Comparison of ENCODE assay signal across 20 cellular contexts in the genomic region with DNA sequence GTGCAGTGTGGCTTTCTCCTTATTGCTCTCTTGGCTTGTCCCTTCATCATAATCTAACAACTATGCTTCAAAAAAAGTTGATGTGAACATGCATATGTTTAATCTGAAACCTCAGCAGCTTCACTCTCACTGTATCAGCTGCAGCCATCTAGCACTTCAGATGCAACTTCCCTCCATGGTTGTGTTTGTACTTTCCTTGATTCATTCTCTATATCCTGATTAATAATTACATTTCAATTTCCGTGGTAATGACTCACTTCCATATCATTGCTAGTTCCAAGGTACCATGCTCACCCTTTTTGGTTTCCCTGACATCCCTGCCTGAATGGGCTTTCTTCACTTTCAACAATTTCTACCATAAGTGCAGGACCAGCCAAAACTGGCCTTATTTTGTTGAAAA. TPM values are rescaled to one million over a fixed set of nuclear protein-coding genes. Genes with fewer than 3 reads are reported as not detected.
DNase-seq lines count a peak whose midpoint lies in the region; ATAC-seq, FAIRE-seq and TF ChIP-seq lines count a peak whose summit lies in the region.
"Had no signal": no experiment of that assay in that cellular context is flagged by ENCODE, and none has a peak within 500 bp of the region (broad histone marks: within the 10 kb centered on the region; RNA-seq: fewer than 3 reads in every experiment).

No MANE protein-coding gene starts in this region.

- DNase-seq in ACHN = peak; percentile 36
- DNase-seq in GM23338 (ENCODE audit: low spot score) = no peak
- peak; percentile 40 for DNase-seq in RCC 7860 (ENCODE audit: low spot score)
- DNase-seq in kidney tubule cell (ENCODE audit: low spot score) = peak; percentile 68
- no peak for DNase-seq in middle frontal gyrus (ENCODE audit: extremely low spot score, low spot score)
- DNase-seq in NCI-H2081 treated with DMSO at 0.1 percent for 48 hours (lab: John Stamatoyannopoulos, UW) = no peak
- no peak for DNase-seq in upper lobe of left lung
- DNase-seq: BE2C; CD8-positive, alpha-beta T cell; COR-L47; DMS53; GM23248; H9 had no signal

- in situ Hi-C loops in ACHN (cut with HindIII; ENCODE audit: low pct_ligation_motif_present, low pct_unique_long_range_greater_than_20kb, low sequenced_read_pairs) = no loop called here

- 39 to 90% methylated on average over 1 of the region's 1 CpG for WGBS in upper lobe of left lung, 2 donors

- H3K4me3 ChIP-seq in GM23338 = no peak overlapping the region
- no peak overlapping the region for H3K4me3 ChIP-seq in upper lobe of left lung
- H3K4me3 ChIP-seq: GM12878, GM23248, K562 had no signal

- H3K27me3 Mint-ChIP-seq in GM23338 (ENCODE audit: insufficient read depth, low read depth, poor library complexity) = peaks cover 2% of the 10 kb centered on the region

- H3K9me2 ChIP-seq in GM23338 (ENCODE audit: insufficient read depth) = no peaks in the 10 kb centered on the region

- H3K36me3 ChIP-seq in GM23338 (ENCODE audit: insufficient read depth) (no peaks in the 10 kb centered on the region), upper lobe of left lung (no peaks in the 10 kb centered on the region)
- H3K36me3 ChIP-seq: BE2C had no signal

- no peaks in the 10 kb centered on the region for H3K27me3 ChIP-seq in GM23338 (ENCODE audit: insufficient read depth)
- no peaks in the 10 kb centered on the region for H3K27me3 ChIP-seq in upper lobe of left lung
- H3K27me3 ChIP-seq: BE2C had no signal

- no peaks in the 10 kb centered on the region for H3K4me1 Mint-ChIP-seq in GM23338
- H3K4me1 Mint-ChIP-seq: H9 had no signal

- ATAC-seq in GM23338 (no peak), HG02884 (IDR thresholded peaks at IDR 0.05; ENCODE audit: unreplicated experiment) (no peak), upper lobe of left lung (ENCODE audit: low FRiP score in 2 of 2) (no peak)
- ATAC-seq: CD8-positive, alpha-beta T cell; GM12878; K562 had no signal

- no peak for FAIRE-seq in RCC 7860 (lab: Jason Lieb, UNC)
- FAIRE-seq: GM12878, GM18507, K562 had no signal

- no peak for TF ChIP-seq POLR2A in upper lobe of left lung (IDR thresholded peaks at IDR 0.05)

- no peaks in the 10 kb centered on the region for H3K36me3 Mint-ChIP-seq in GM23338 (ENCODE audit: low read depth)
- H3K36me3 Mint-ChIP-seq: CD8-positive, alpha-beta T cell had no signal

- no peaks in the 10 kb centered on the region for H4K20me1 ChIP-seq in GM23338 (replicated peaks; ENCODE audit: insufficient read depth)

- H3K9me3 ChIP-seq in upper lobe of left lung = no peaks in the 10 kb centered on the region
- H3K9me3 ChIP-seq: BE2C had no signal

- no peak overlapping the region for H3K4me2 ChIP-seq in GM23338

- no peak overlapping the region for H3K27ac Mint-ChIP-seq in GM23338
- H3K27ac Mint-ChIP-seq: CD8-positive, alpha-beta T cell had no signal

- H3K4me3 Mint-ChIP-seq in GM23338 = no peak overlapping the region
- H3K4me3 Mint-ChIP-seq: CD8-positive, alpha-beta T cell; H9 had no signal

- no peak overlapping the region for H3K27ac ChIP-seq in GM23338 (ENCODE audit: low read depth)
- no peak overlapping the region for H3K27ac ChIP-seq in upper lobe of left lung
- H3K27ac ChIP-seq: C4-2B, GM23248 had no signal

- H3F3A ChIP-seq in GM23338 (replicated peaks; ENCODE audit: low read depth) = no peaks in the 10 kb centered on the region

- TF ChIP-seq CTCF in GM23338 (conservative IDR thresholded peaks at IDR 0.05; ENCODE audit: low read depth in 2 of 2) (no peak), upper lobe of left lung (IDR thresholded peaks at IDR 0.05) (no peak)

- no peaks in the 10 kb centered on the region for H3K9me3 Mint-ChIP-seq in GM23338
- H3K9me3 Mint-ChIP-seq: CD8-positive, alpha-beta T cell; H9 had no signal

- no peaks in the 10 kb centered on the region for H3K79me2 ChIP-seq in GM23338 (replicated peaks; ENCODE audit: insufficient read depth)

- peak overlapping the region; percentile 74; the same call in 1 of the 2 replicates for H2AFZ ChIP-seq in GM23338
- H2AFZ ChIP-seq: GM23248 had no signal

- no peaks in the 10 kb centered on the region for H3K4me1 ChIP-seq in GM23338 (ENCODE audit: insufficient read depth)
- H3K4me1 ChIP-seq in upper lobe of left lung = no peaks in the 10 kb centered on the region
- H3K4me1 ChIP-seq: BE2C had no signal

- TF ChIP-seq EP300 in upper lobe of left lung (IDR thresholded peaks at IDR 0.05) = no peak

TF ChIP-seq in GM23338, 12 proteins besides CTCF, POLR2A, EP300 and RAD21:
- TF ChIP-seq ZNF114 (CRISPR knock-in tag; IDR thresholded peaks at IDR 0.05) (no peak), REST (IDR thresholded peaks at IDR 0.05; ENCODE audit: unreplicated experiment) (no peak)

RNA-seq across cellular contexts. Expression of gene MDFIC2, which starts 51.2 kb away (rescaled TPM):
- total RNA-seq in GM23338 (2014; rRNA removed; shearing (Covaris generic)) = not detected in 2 replicates
- polyA plus RNA-seq in GM23338 (2016; fragmentation: Nextera tagmentation; extraction: Ambion mirVana) = not detected in 2 replicates
- total RNA-seq in upper lobe of left lung = not detected
- total RNA-seq: A172; CD8-positive, alpha-beta T cell; GM12878; GM23248; H9; K562 had no signal
- polyA plus RNA-seq: AG04450, GM12878, GM23248, K562 had no signal

Comparison
In these comparisons a context has a peak if more than half of its experiments do, and no peak if none do; other contexts are left out.
1. DNase-seq: peak in ACHN (single experiment), RCC 7860 (single experiment) and kidney tubule cell (single experiment); none in GM23338 (single experiment), middle frontal gyrus (single experiment), NCI-H2081 treated with DMSO at 0.1 percent for 48 hours (single experiment) and upper lobe of left lung (0 of 2).